21 cellular contexts compared by ENCODE assay signal in genomic region chr11:15723966-15724365, GRCh38.
"Had no signal": no experiment of that assay in that cellular context is flagged by ENCODE, and none has a peak within 500 bp of the region (broad histone marks: within the 10 kb centered on the region; RNA-seq: fewer than 3 reads in every experiment).

No MANE protein-coding gene starts in this region.

- H3K9me3 Mint-ChIP-seq: IgD-negative memory B cell had no signal

- H3K27ac Mint-ChIP-seq: IgD-negative memory B cell had no signal

- DNase-seq: Kasumi-1, MM.1S, NCI-H1092 treated with DMSO at 0.1 percent for 48 hours, NCI-H1436, NCI-H187, NCI-H2029, NCI-H2081 treated with DMSO at 0.1 percent for 48 hours, NCI-H2171, NCI-H226, NCI-H446, NCI-H510A, NCI-H524 treated with DMSO at 0.1 percent for 48 hours, NCI-H69, NCI-H774, RPMI8226, SHP77 had no signal

- H3K27ac ChIP-seq: KMS-11 had no signal

- ATAC-seq: HepG2, K562, SK-N-SH treated with all-trans-retinoic acid at 6 μM for 48 hours had no signal

- H3K4me2 ChIP-seq: KMS-11 had no signal

- H3K36me3 Mint-ChIP-seq: IgD-negative memory B cell had no signal

- H3K4me3 ChIP-seq: K562 had no signal

- H3K27me3 Mint-ChIP-seq: IgD-negative memory B cell had no signal

- H3K4me3 Mint-ChIP-seq: IgD-negative memory B cell had no signal

- H3K4me1 Mint-ChIP-seq: IgD-negative memory B cell had no signal

- H3K9ac ChIP-seq: KMS-11 had no signal
